24 cellular contexts compared by ENCODE assay signal in genomic region chr7:44180631-44181030, GRCh38. TPM values are rescaled to one million over a fixed set of nuclear protein-coding genes. Genes with fewer than 3 reads are reported as not detected.
"Had no signal": no experiment of that assay in that cellular context is flagged by ENCODE, and none has a peak within 500 bp of the region (broad histone marks: within the 10 kb centered on the region; RNA-seq: fewer than 3 reads in every experiment).

No MANE protein-coding gene starts in this region.

- DNase-seq: KBM-7, MV-4-11, NCI-H1048, NCI-H1105, NCI-H1417 treated with DMSO at 0.1 percent for 48 hours, NCI-H1694 treated with DMSO at 0.1 percent for 48 hours, NCI-H1930, NCI-H2081, NCI-H2107, NCI-H2227 treated with DMSO at 0.1 percent for 48 hours, NCI-H446, NCI-H510A, NCI-H524 treated with DMSO at 0.1 percent for 48 hours, NCI-H69, NCI-H774, SHP77, SK-N-SH, SW 1271 had no signal

- H3K27ac ChIP-seq: RWPE1 had no signal

- H3K9ac ChIP-seq: SK-N-SH had no signal

- ATAC-seq: Panc1 had no signal

- H3K4me2 ChIP-seq: SK-N-SH had no signal

- H3K9me2 ChIP-seq: SK-N-SH had no signal

- H3K9me3 ChIP-seq: SK-N-SH had no signal

RNA-seq across cellular contexts. Expression of gene GCK, which starts 8.6 kb away (rescaled TPM):
- total RNA-seq: HT-29, LHCN-M2, MCF 10A, SK-MEL-5 had no signal

RNA-seq across cellular contexts. Expression of gene MYL7, which starts 39.5 kb away (rescaled TPM):
- total RNA-seq: HT-29, LHCN-M2, MCF 10A, SK-MEL-5 had no signal
